In the genomic region with DNA sequence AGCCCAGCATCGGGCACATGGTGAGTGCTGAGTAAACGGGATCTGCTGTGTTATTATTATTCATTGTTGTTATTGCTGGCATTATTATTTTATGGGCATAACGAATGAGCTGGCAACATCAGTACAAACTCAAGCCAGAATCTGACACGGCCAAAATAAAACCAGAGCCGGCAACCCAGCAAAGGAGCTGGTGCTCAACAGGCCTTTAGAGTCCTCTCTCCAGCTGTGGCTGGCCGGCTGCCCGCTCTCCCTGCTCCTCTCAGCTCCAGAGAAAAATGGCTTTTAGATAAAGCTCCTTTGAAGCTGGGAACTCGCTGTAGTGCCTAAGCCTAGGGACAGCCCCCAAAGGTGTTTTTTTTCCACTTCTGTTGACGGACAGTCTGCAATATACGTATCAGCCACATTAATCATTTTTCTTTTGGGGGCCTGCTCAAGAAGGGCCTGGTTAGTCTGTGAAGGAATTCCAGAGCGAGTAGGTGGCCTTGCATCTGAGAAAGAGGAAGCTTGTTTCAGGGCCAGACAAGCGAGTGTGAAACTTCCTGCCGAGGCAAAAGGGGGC, we compare ENCODE assay signal across 8 cellular contexts.
DNase-seq lines count a peak whose midpoint lies in the region; ATAC-seq, FAIRE-seq and TF ChIP-seq lines count a peak whose summit lies in the region.

No MANE protein-coding gene starts in this region.

- CTCF ChIA-PET in CD8-positive, alpha-beta memory T cell (lab: Charles Lee), result no interaction called here
- CTCF ChIA-PET in HEK293T (lab: Yijun Ruan, JAX), result no interaction called here

- H3K4me3 ChIP-seq in adrenal gland, result no peak overlapping the region
- no peak overlapping the region for H3K4me3 ChIP-seq in kidney (ENCODE audit: low read length in 2 of 2)
- H3K4me3 ChIP-seq in CD8-positive, alpha-beta memory T cell (ENCODE audit: low read length), result no peak overlapping the region

- H3K36me3 ChIP-seq in adrenal gland (replicated peaks in 1 of 2) (no peaks in the 10 kb centered on the region), kidney (ENCODE audit: control insufficient read depth in 1 of 2, insufficient read depth in 2 of 2, low read length in 2 of 2) (no peaks in the 10 kb centered on the region)
- no peaks in the 10 kb centered on the region for H3K36me3 ChIP-seq in CD8-positive, alpha-beta memory T cell (ENCODE audit: insufficient read depth, low read length)

- DNase-seq in adrenal gland (peak; percentile 39 to 79 (median 73)), kidney (peak; percentile 87), superior temporal gyrus (ENCODE audit: extremely low spot score) (peak; percentile 89), NCI-H2227 (lab: John Stamatoyannopoulos, UW; ENCODE audit: unreplicated experiment) (no peak), HEK293T (ENCODE audit: extremely low spot score) (no peak)
- no peak for DNase-seq in CD8-positive, alpha-beta memory T cell

- H3K4me1 Mint-ChIP-seq in CD8-positive, alpha-beta memory T cell, result peaks cover 0 to 9% (median 3%) of the 10 kb centered on the region in 3 donors

- POLR2A ChIA-PET in CD8-positive, alpha-beta memory T cell (lab: Charles Lee), result no interaction called here
- POLR2A ChIA-PET in HEK293T (lab: Yijun Ruan, JAX), result no interaction called here

- no peaks in the 10 kb centered on the region for H3K27me3 ChIP-seq in adrenal gland
- H3K27me3 ChIP-seq in CD8-positive, alpha-beta memory T cell (ENCODE audit: insufficient read depth, low read length, poor library complexity, severe bottlenecking), result no peaks in the 10 kb centered on the region

- peak; percentile 49 for ATAC-seq in HG03342 (IDR thresholded peaks at IDR 0.05; ENCODE audit: unreplicated experiment)
- no peak for ATAC-seq in GM19463 (IDR thresholded peaks at IDR 0.05; ENCODE audit: unreplicated experiment)

- H3K9me3 Mint-ChIP-seq in CD8-positive, alpha-beta memory T cell, result peaks cover 0 to 3% (median 0%) of the 10 kb centered on the region in 5 donors

- H3K36me3 Mint-ChIP-seq in CD8-positive, alpha-beta memory T cell, result no peaks in the 10 kb centered on the region

- FAIRE-seq in kidney (lab: Jason Lieb, UNC), result no peak

- H3K27ac ChIP-seq in adrenal gland (no peak overlapping the region), kidney (ENCODE audit: low read depth in 2 of 2, low read length in 2 of 2) (no peak overlapping the region)
- no peak overlapping the region for H3K27ac ChIP-seq in CD8-positive, alpha-beta memory T cell (ENCODE audit: low read depth, low read length)

- no peak overlapping the region for H3K27ac Mint-ChIP-seq in CD8-positive, alpha-beta memory T cell

- intact Hi-C loops in adrenal gland (cut with DNase I), result no loop called here
- intact Hi-C loops in kidney (cut with DNase I), result no loop called here

- peaks cover 2 to 11% of the 10 kb centered on the region in 2 donors for H3K4me1 ChIP-seq in adrenal gland (replicated peaks in 1 of 2)
- H3K4me1 ChIP-seq in kidney (ENCODE audit: control insufficient read depth in 1 of 2, insufficient read depth in 1 of 2, low read depth in 1 of 2, low read length in 2 of 2), result peaks cover 0 to 2% of the 10 kb centered on the region in 2 donors
- H3K4me1 ChIP-seq in CD8-positive, alpha-beta memory T cell (ENCODE audit: insufficient read depth, low read length), result no peaks in the 10 kb centered on the region

- H3K9ac ChIP-seq in kidney (ENCODE audit: low read length in 2 of 2), result no peak overlapping the region

- TF ChIP-seq POLR2A in adrenal gland (IDR thresholded peaks at IDR 0.05), result no peak

- WGBS in adrenal gland, 4 donors, result 21 to 39% (median 25%) methylated on average over 11 to 13 of the region's 13 CpGs

- TF ChIP-seq CTCF in adrenal gland (IDR thresholded peaks at IDR 0.05) (no peak), kidney (IDR thresholded peaks at IDR 0.05; ENCODE audit: borderline replicate concordance, extremely low read depth, insufficient read depth) (no peak)

- H3K27me3 Mint-ChIP-seq in CD8-positive, alpha-beta memory T cell, result peaks cover 4 to 7% of the 10 kb centered on the region in 2 donors

- no peak overlapping the region for H3K4me3 Mint-ChIP-seq in CD8-positive, alpha-beta memory T cell

- H3K9me3 ChIP-seq in adrenal gland (replicated peaks in 1 of 3), result no peaks in the 10 kb centered on the region
- no peaks in the 10 kb centered on the region for H3K9me3 ChIP-seq in kidney (ENCODE audit: control insufficient read depth in 1 of 2, low read length in 2 of 2)
- H3K9me3 ChIP-seq in CD8-positive, alpha-beta memory T cell (ENCODE audit: low read length), result no peaks in the 10 kb centered on the region

TF ChIP-seq in HEK293T, 16 proteins besides CTCF, POLR2A, EP300 and RAD21:
- TF ChIP-seq HDGF (IDR thresholded peaks at IDR 0.05; ENCODE audit: borderline replicate concordance) (no peak), NFRKB (IDR thresholded peaks at IDR 0.05) (no peak), FOXA1 (IDR thresholded peaks at IDR 0.05) (no peak), PKNOX1 (IDR thresholded peaks at IDR 0.05) (no peak), BHLHE40 (IDR thresholded peaks at IDR 0.05; ENCODE audit: borderline replicate concordance) (no peak), ELF4 (IDR thresholded peaks at IDR 0.05) (no peak), SP1 (IDR thresholded peaks at IDR 0.05) (no peak), SUZ12 (IDR thresholded peaks at IDR 0.05) (no peak), CTBP1 (IDR thresholded peaks at IDR 0.05; ENCODE audit: borderline replicate concordance) (no peak), FOXK2 (IDR thresholded peaks at IDR 0.05) (no peak), TARDBP (IDR thresholded peaks at IDR 0.05) (no peak), ZNF384 (IDR thresholded peaks at IDR 0.05) (no peak), FOXM1 (IDR thresholded peaks at IDR 0.05; ENCODE audit: borderline replicate concordance) (no peak), L3MBTL2 (conservative IDR thresholded peaks at IDR 0.05) (no peak), ARNT (IDR thresholded peaks at IDR 0.05) (no peak)
TF ChIP-seq in HEK293T: peak in this region for 0.

Comparison
In these comparisons a context has a peak if more than half of its experiments do, and no peak if none do; other contexts are left out.
1. DNase-seq: peak in adrenal gland (7 of 7), kidney (single experiment) and superior temporal gyrus (single experiment); none in NCI-H2227 (single experiment), CD8-positive, alpha-beta memory T cell (0 of 5) and HEK293T (single experiment).